In the genomic region with DNA sequence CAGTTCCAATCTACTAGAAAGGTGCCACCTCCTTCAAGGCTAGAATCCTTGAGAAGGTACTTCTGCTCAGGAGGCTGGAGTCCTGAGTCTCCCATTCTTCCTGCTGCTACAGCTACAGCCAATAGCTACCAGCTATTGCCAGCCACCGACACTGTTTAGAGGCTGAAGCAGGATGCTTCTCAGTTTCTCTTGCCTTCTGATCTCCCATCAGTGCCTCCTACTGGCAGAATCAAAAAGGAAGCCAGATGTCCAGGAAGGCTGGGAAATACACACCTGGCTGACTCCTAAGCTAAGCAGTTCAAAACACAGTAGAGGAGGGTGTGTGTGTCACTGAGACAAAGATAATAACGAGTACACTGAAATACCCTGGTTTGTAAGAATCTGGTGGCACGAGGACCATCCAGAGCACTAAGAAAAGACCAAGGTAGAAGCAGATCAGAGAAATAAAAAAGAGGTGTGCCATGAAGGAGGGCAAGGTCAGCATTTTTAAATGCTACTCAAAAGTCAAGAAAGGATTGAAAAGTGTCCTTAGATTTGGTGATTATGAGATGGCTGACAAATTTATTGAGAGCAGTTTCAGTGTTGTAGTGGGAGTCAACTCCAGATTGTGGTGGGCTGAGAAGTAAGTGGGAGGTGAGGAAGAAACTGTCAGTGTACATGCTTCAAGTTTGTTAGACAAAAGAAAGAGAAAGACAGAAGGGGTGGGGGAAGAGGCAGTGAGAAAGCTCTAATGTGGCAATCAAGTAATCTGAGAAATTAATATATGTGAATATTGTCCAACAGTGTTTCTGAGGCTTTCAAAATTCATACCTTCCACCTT, we compare ENCODE assay signal across 8 cellular contexts. TPM values are rescaled to one million over a fixed set of nuclear protein-coding genes. Genes with fewer than 3 reads are reported as not detected.
A peak's percentile ranks its signal among the peaks of the same experiment; 100 is the strongest.
DNase-seq lines count a peak whose midpoint lies in the region; ATAC-seq and FAIRE-seq lines count a peak whose summit lies in the region.

No MANE protein-coding gene starts in this region.

- peaks cover 4% of the 10 kb centered on the region; the same call in 1 of the 2 replicates for H4K20me1 ChIP-seq in BLaER1

- no peak overlapping the region for H3K4me3 ChIP-seq in BLaER1

- H3K36me3 ChIP-seq in BLaER1 = peaks cover 5% of the 10 kb centered on the region

- DNase-seq in GM19239 (ENCODE audit: insufficient read length, low spot score) (no peak), left lobe of liver (ENCODE audit: low spot score) (no peak), activated gamma-delta T cell (lab: John Stamatoyannopoulos, UW) (no peak), NCI-H446 treated with DMSO at 0.1 percent for 48 hours (lab: John Stamatoyannopoulos, UW) (no peak), NCI-H187 treated with DMSO at 0.1 percent for 48 hours (lab: John Stamatoyannopoulos, UW) (no peak)
- peak; percentile 54 for DNase-seq in activated CD4-positive, alpha-beta memory T cell treated with anti-CD3 and anti-CD28 coated beads for 36 hours

- no peak overlapping the region for H3K27ac ChIP-seq in BLaER1

- no peaks in the 10 kb centered on the region for H3K36me3 Mint-ChIP-seq in activated CD4-positive, alpha-beta memory T cell treated with anti-CD3 and anti-CD28 coated beads for 36 hours

- intact Hi-C loops in activated CD4-positive, alpha-beta memory T cell treated with anti-CD3 and anti-CD28 coated beads for 36 hours (cut with micrococcal nuclease) = no loop called here

- H3K9ac ChIP-seq in BLaER1 = no peak overlapping the region

- H3K4me1 Mint-ChIP-seq in activated CD4-positive, alpha-beta memory T cell treated with anti-CD3 and anti-CD28 coated beads for 36 hours (ENCODE audit: low read depth) = peaks cover 42% of the 10 kb centered on the region

- peak; percentile 95 for FAIRE-seq in GM19239 (lab: Jason Lieb, UNC)

- peak overlapping the region; percentile 30 for H3K27ac Mint-ChIP-seq in activated CD4-positive, alpha-beta memory T cell treated with anti-CD3 and anti-CD28 coated beads for 36 hours

- peak overlapping the region; percentile 49 for H3K4me2 ChIP-seq in BLaER1

- ATAC-seq in left lobe of liver (peak; percentile 38), HG03571 (IDR thresholded peaks at IDR 0.05; ENCODE audit: unreplicated experiment) (no peak)

- POLR2A ChIA-PET in activated CD4-positive, alpha-beta memory T cell treated with anti-CD3 and anti-CD28 coated beads for 36 hours (lab: Charles Lee) = interaction anchor here (0.5 to 4.3 kb wide), 6 partner anchors 12 to 677 kb away, joined by 3 to 68 read pairs (median 8); partner anchors contain the start of gene BRD2

- H3K9me3 ChIP-seq in BLaER1 = no peaks in the 10 kb centered on the region

- peaks cover 59% of the 10 kb centered on the region for H3K4me1 ChIP-seq in BLaER1

- no peaks in the 10 kb centered on the region for H3K27me3 Mint-ChIP-seq in activated CD4-positive, alpha-beta memory T cell treated with anti-CD3 and anti-CD28 coated beads for 36 hours

- CTCF ChIA-PET in activated CD4-positive, alpha-beta memory T cell treated with anti-CD3 and anti-CD28 coated beads for 36 hours (lab: Charles Lee) = interaction anchor here (0.7 to 8.7 kb wide), 19 partner anchors 13 to 293 kb away, joined by 3 to 250 read pairs (median 9); partner anchors contain the start of genes BRD2, HLA-DMB and TAP2

- no peaks in the 10 kb centered on the region for H3K27me3 ChIP-seq in BLaER1

- no peaks in the 10 kb centered on the region for H3K9me3 Mint-ChIP-seq in activated CD4-positive, alpha-beta memory T cell treated with anti-CD3 and anti-CD28 coated beads for 36 hours

- no peak overlapping the region for H3K4me3 Mint-ChIP-seq in activated CD4-positive, alpha-beta memory T cell treated with anti-CD3 and anti-CD28 coated beads for 36 hours

RNA-seq across cellular contexts. Expression of gene HLA-DMA, which starts 2.3 kb away (rescaled TPM):
- total RNA-seq in activated CD4-positive, alpha-beta memory T cell treated with anti-CD3 and anti-CD28 coated beads for 36 hours = 10 to 100 TPM in 1 of 2 experiments, 1 to 10 TPM in 1; 9.6 to 10.2 TPM
- total RNA-seq in left lobe of liver = 6.6 TPM

RNA-seq across cellular contexts. Expression of gene BRD2, which starts 13.2 kb away (rescaled TPM):
- total RNA-seq in activated CD4-positive, alpha-beta memory T cell treated with anti-CD3 and anti-CD28 coated beads for 36 hours = 100 to 1,000 TPM; 168 to 190 TPM
- 76.2 TPM for total RNA-seq in left lobe of liver

RNA-seq across cellular contexts. Expression of gene HLA-DMB, which starts 14.4 kb away (rescaled TPM):
- total RNA-seq in activated CD4-positive, alpha-beta memory T cell treated with anti-CD3 and anti-CD28 coated beads for 36 hours = 1 to 10 TPM; 1.6 to 1.9 TPM
- 2.6 TPM for total RNA-seq in left lobe of liver

RNA-seq across cellular contexts. Expression of gene HLA-DOA, which starts 54.2 kb away (rescaled TPM):
- total RNA-seq in activated CD4-positive, alpha-beta memory T cell treated with anti-CD3 and anti-CD28 coated beads for 36 hours = under 1 TPM; 0.53 to 0.55 TPM
- 0.70 TPM for total RNA-seq in left lobe of liver
